Comparison of ENCODE assay signal across 9 cellular contexts in genomic region chr4:162274354-162274753, GRCh38.
DNase-seq lines count a peak whose midpoint lies in the region; ATAC-seq lines count a peak whose summit lies in the region.
"Had no signal": no experiment of that assay in that cellular context is flagged by ENCODE, and none has a peak within 500 bp of the region (broad histone marks: within the 10 kb centered on the region; RNA-seq: fewer than 3 reads in every experiment).

No MANE protein-coding gene starts in this region.

- ATAC-seq in GM18867 (IDR thresholded peaks at IDR 0.05; ENCODE audit: unreplicated experiment) (peak; percentile 93), HG02623 (IDR thresholded peaks at IDR 0.05; ENCODE audit: unreplicated experiment) (peak; percentile 76), left colon (peak; percentile 39)

- in situ Hi-C loops in KBM-7 (cut with MboI; ENCODE audit: low pct_unique_long_range_greater_than_20kb, low sequenced_read_pairs): no loop called here

- intact Hi-C loops in left colon (cut with DNase I, micrococcal nuclease): no loop called here

- DNase-seq in KBM-7 (peak; percentile 14), left colon (peak; percentile 24 to 37), NCI-H526 treated with DMSO at 0.1 percent for 48 hours (lab: John Stamatoyannopoulos, UW) (no peak), HCEC 1CT (no peak), NCI-H1436 treated with DMSO at 0.1 percent for 48 hours (lab: John Stamatoyannopoulos, UW) (no peak)
- DNase-seq in activated CD4-positive, alpha-beta T cell treated with anti-CD3 and anti-CD28 coated beads for 48 hours: no peak
- DNase-seq: NCI-H1417 treated with DMSO at 0.1 percent for 48 hours had no signal

Comparison
In these comparisons a context has a peak if more than half of its experiments do, and no peak if none do; other contexts are left out.
1. ATAC-seq: peak in every context shown above with its lines; median percentile 93 in GM18867; 76 in HG02623; 39 in left colon.
2. DNase-seq: peak in KBM-7 (single experiment) and left colon (2 of 2); none in NCI-H526 treated with DMSO at 0.1 percent for 48 hours (single experiment), HCEC 1CT (single experiment), NCI-H1436 treated with DMSO at 0.1 percent for 48 hours (single experiment) and activated CD4-positive, alpha-beta T cell treated with anti-CD3 and anti-CD28 coated beads for 48 hours (single experiment).